In genomic region chr3:160451602-160452001, GRCh38 we compare ENCODE assay signal across 20 cellular contexts. TPM values are rescaled to one million over a fixed set of nuclear protein-coding genes. Genes with fewer than 3 reads are reported as not detected.
DNase-seq lines count a peak whose midpoint lies in the region; ATAC-seq and TF ChIP-seq lines count a peak whose summit lies in the region.
"Had no signal": no experiment of that assay in that cellular context is flagged by ENCODE, and none has a peak within 500 bp of the region (broad histone marks: within the 10 kb centered on the region; RNA-seq: fewer than 3 reads in every experiment).

No MANE protein-coding gene starts in this region.

- TF ChIP-seq CTCF in SK-N-SH (IDR thresholded peaks at IDR 0.05) (no peak), RWPE2 (IDR thresholded peaks at IDR 0.05; ENCODE audit: poor library complexity, severe bottlenecking) (no peak)

- DNase-seq in SK-N-SH (no peak), RWPE2 (ENCODE audit: low spot score) (no peak), lung microvascular endothelial cell (ENCODE audit: low read depth in 2 of 2) (peak; percentile 32 to 33), NCI-H146 (lab: John Stamatoyannopoulos, UW) (no peak)
- DNase-seq in stimulated activated CD4-positive, alpha-beta T cell treated with anti-CD3 and anti-CD28 coated beads, Interleukin-15, amount 100 ng/mL, for 24 hours, result no peak
- DNase-seq: BE2C; Caco-2; CD4-positive, alpha-beta T cell; H9; KBM-7; NCI-H187 treated with DMSO at 0.1 percent for 48 hours; NCI-H524; NCI-H82; OCI-M1; SJCRH30; SW 1271 had no signal

- no peaks in the 10 kb centered on the region for H3K9me2 ChIP-seq in SK-N-SH

- H3K4me3 ChIP-seq in SK-N-SH (ENCODE audit: low read depth in 2 of 2, low read length in 1 of 2) (no peak overlapping the region), RWPE2 (ENCODE audit: severe bottlenecking) (no peak overlapping the region)

- no peaks in the 10 kb centered on the region for H3K27me3 ChIP-seq in SK-N-SH (ENCODE audit: insufficient read depth)
- H3K27me3 ChIP-seq in RWPE2 (ENCODE audit: insufficient read depth, poor library complexity, severe bottlenecking), result no peaks in the 10 kb centered on the region
- H3K27me3 ChIP-seq: BE2C, SJCRH30 had no signal

- POLR2A ChIA-PET in SK-N-SH (lab: Yijun Ruan, JAX), result no interaction called here

- peak overlapping the region; percentile 24 to 96; a peak in 3 of 4 replicates for H3K27ac ChIP-seq in SK-N-SH (ENCODE audit: low read depth in 2 of 2, low read length in 1 of 2)
- peak overlapping the region; percentile 87 for H3K27ac ChIP-seq in RWPE2 (ENCODE audit: poor library complexity, severe bottlenecking)
- H3K27ac ChIP-seq: RWPE1 had no signal

- peaks cover 27% of the 10 kb centered on the region for H3K79me2 ChIP-seq in SK-N-SH (ENCODE audit: insufficient read depth)

- WGBS in SK-N-SH (ENCODE audit: low lambda C conversion rate), result 68% methylated on average over 4 of the region's 4 CpGs

- H3K9ac ChIP-seq in SK-N-SH, result peak overlapping the region; percentile 21; the same call in 1 of the 2 replicates

- no peak for TF ChIP-seq EP300 in SK-N-SH (IDR thresholded peaks at IDR 0.05; ENCODE audit: borderline replicate concordance in 1 of 2, low read depth in 1 of 2, low read length in 1 of 2)

- peak overlapping the region; percentile 25; the same call in 1 of the 2 replicates for H3K4me2 ChIP-seq in SK-N-SH

- no peaks in the 10 kb centered on the region for H4K20me1 ChIP-seq in SK-N-SH (ENCODE audit: insufficient read depth)

- peaks cover 33% of the 10 kb centered on the region for H3F3A ChIP-seq in SK-N-SH (replicated peaks; ENCODE audit: insufficient read depth)

- CTCF ChIA-PET in SK-N-SH (lab: Yijun Ruan, JAX), result interaction anchor here (0.9 kb wide), 1 partner anchor 11 kb away, joined by 3 read pairs; no protein-coding TSS in a partner anchor

- no peaks in the 10 kb centered on the region for H3K9me3 ChIP-seq in SK-N-SH
- no peaks in the 10 kb centered on the region for H3K9me3 ChIP-seq in RWPE2 (ENCODE audit: severe bottlenecking)
- H3K9me3 ChIP-seq: Caco-2, SJCRH30 had no signal

- H3K36me3 ChIP-seq in SK-N-SH (replicated peaks in 1 of 2; ENCODE audit: control insufficient read depth in 1 of 2, insufficient read depth in 2 of 2, low read length in 1 of 2) (no peaks in the 10 kb centered on the region), RWPE2 (ENCODE audit: low read depth) (peaks cover 19% of the 10 kb centered on the region)

- H3K4me1 ChIP-seq in SK-N-SH (ENCODE audit: control insufficient read depth in 1 of 2, insufficient read depth in 2 of 2, low read depth in 1 of 2, low read length in 1 of 2) (peaks cover 8 to 19% of the 10 kb centered on the region in 2 experiments), RWPE2 (ENCODE audit: insufficient read depth, poor library complexity, severe bottlenecking) (peaks cover 24% of the 10 kb centered on the region)
- H3K4me1 ChIP-seq: BE2C had no signal

- no peak for TF ChIP-seq RAD21 in SK-N-SH (IDR thresholded peaks at IDR 0.05; ENCODE audit: low read length)

- H2AFZ ChIP-seq in SK-N-SH (ENCODE audit: low read depth), result peak overlapping the region; percentile 17; the same call in 1 of the 2 replicates

- no peak for ATAC-seq in SK-N-SH treated with all-trans-retinoic acid at 6 μM for 48 hours
- ATAC-seq in RWPE2 (ENCODE audit: low read depth), result no peak
- no peak for ATAC-seq in GM19463 (IDR thresholded peaks at IDR 0.05; ENCODE audit: unreplicated experiment)
- ATAC-seq in HG02642 (IDR thresholded peaks at IDR 0.05; ENCODE audit: poor library complexity, unreplicated experiment), result no peak

TF ChIP-seq in SK-N-SH, 30 proteins besides CTCF, POLR2A, EP300 and RAD21 (continues in another document):
- no peak for TF ChIP-seq IRF3 (IDR thresholded peaks at IDR 0.05; ENCODE audit: low read depth, low read length)
- no peak for TF ChIP-seq NFIC (IDR thresholded peaks at IDR 0.05; ENCODE audit: borderline replicate concordance)
- TF ChIP-seq MEF2A (IDR thresholded peaks at IDR 0.05; ENCODE audit: borderline replicate concordance, low read depth), result no peak
- no peak for TF ChIP-seq GABPA (IDR thresholded peaks at IDR 0.05; ENCODE audit: low read depth)
- no peak for TF ChIP-seq FOSL2 (IDR thresholded peaks at IDR 0.05; ENCODE audit: borderline replicate concordance, low read depth)
- no peak for TF ChIP-seq USF1 (IDR thresholded peaks at IDR 0.05; ENCODE audit: borderline replicate concordance, low read depth)
- TF ChIP-seq NRF1 (IDR thresholded peaks at IDR 0.05; ENCODE audit: low read depth, low read length), result no peak

TF ChIP-seq in SK-N-SH treated with all-trans-retinoic acid at 6 μM for 48 hours, 23 proteins besides CTCF, POLR2A, EP300 and RAD21:
- TF ChIP-seq ZNF565 (CRISPR knock-in tag; conservative IDR thresholded peaks at IDR 0.05; ENCODE audit: low read depth) (no peak), ZFP3 (CRISPR knock-in tag; IDR thresholded peaks at IDR 0.05) (no peak), TSHZ2 (CRISPR knock-in tag; IDR thresholded peaks at IDR 0.05) (no peak), CSDC2 (CRISPR knock-in tag; IDR thresholded peaks at IDR 0.05) (no peak), ISL1 (CRISPR knock-in tag; IDR thresholded peaks at IDR 0.05) (no peak), GLIS3 (CRISPR knock-in tag; IDR thresholded peaks at IDR 0.05) (no peak), CREB5 (CRISPR knock-in tag; IDR thresholded peaks at IDR 0.05; ENCODE audit: low read depth) (no peak), OSR1 (CRISPR knock-in tag; IDR thresholded peaks at IDR 0.05) (no peak), ZNF70 (CRISPR knock-in tag; IDR thresholded peaks at IDR 0.05) (no peak), RARB (CRISPR knock-in tag; IDR thresholded peaks at IDR 0.05) (no peak)

RNA-seq across cellular contexts. Expression of gene TRIM59, which starts 2.0 kb away (rescaled TPM):
- polyA plus RNA-seq in SK-N-SH (2012; rRNA removed), result 4.1 and 5.3 TPM in 2 replicates
- polyA plus RNA-seq in SK-N-SH (2012; cell fraction: cytosol; rRNA removed), result 5.1 and 6.1 TPM in 2 replicates
- polyA plus RNA-seq in SK-N-SH (2012; cell fraction: nucleus; rRNA removed), result 4.1 and 6.0 TPM in 2 replicates
- 9.9 and 13.1 TPM in 2 replicates for total RNA-seq in lung microvascular endothelial cell

RNA-seq across cellular contexts. Expression of gene SMC4, which starts 52.2 kb away (rescaled TPM):
- polyA plus RNA-seq in SK-N-SH (2012; rRNA removed), result 18.8 and 26.1 TPM in 2 replicates
- 24.9 and 28.6 TPM in 2 replicates for polyA plus RNA-seq in SK-N-SH (2012; cell fraction: cytosol; rRNA removed)
- polyA plus RNA-seq in SK-N-SH (2012; cell fraction: nucleus; rRNA removed), result 30.2 and 48.3 TPM in 2 replicates
- total RNA-seq in lung microvascular endothelial cell, result 26.8 and 36.4 TPM in 2 replicates

RNA-seq across cellular contexts. Expression of gene IFT80, which starts 52.6 kb away (rescaled TPM):
- polyA plus RNA-seq in SK-N-SH (2012; rRNA removed), result 10.5 and 17.4 TPM in 2 replicates
- polyA plus RNA-seq in SK-N-SH (2012; cell fraction: cytosol; rRNA removed), result 15.9 and 19.4 TPM in 2 replicates
- polyA plus RNA-seq in SK-N-SH (2012; cell fraction: nucleus; rRNA removed), result 12.5 and 34.3 TPM in 2 replicates
- 13.9 and 15.7 TPM in 2 replicates for total RNA-seq in lung microvascular endothelial cell

Comparison
In these comparisons a context has a peak if more than half of its experiments do, and no peak if none do; other contexts are left out.
1. DNase-seq: peak in lung microvascular endothelial cell (2 of 2); none in SK-N-SH (single experiment), RWPE2 (single experiment), NCI-H146 (single experiment) and stimulated activated CD4-positive, alpha-beta T cell treated with anti-CD3 and anti-CD28 coated beads, Interleukin-15, amount 100 ng/mL, for 24 hours (single experiment).